ENCODE assay signal across 8 cellular contexts in the genomic region with DNA sequence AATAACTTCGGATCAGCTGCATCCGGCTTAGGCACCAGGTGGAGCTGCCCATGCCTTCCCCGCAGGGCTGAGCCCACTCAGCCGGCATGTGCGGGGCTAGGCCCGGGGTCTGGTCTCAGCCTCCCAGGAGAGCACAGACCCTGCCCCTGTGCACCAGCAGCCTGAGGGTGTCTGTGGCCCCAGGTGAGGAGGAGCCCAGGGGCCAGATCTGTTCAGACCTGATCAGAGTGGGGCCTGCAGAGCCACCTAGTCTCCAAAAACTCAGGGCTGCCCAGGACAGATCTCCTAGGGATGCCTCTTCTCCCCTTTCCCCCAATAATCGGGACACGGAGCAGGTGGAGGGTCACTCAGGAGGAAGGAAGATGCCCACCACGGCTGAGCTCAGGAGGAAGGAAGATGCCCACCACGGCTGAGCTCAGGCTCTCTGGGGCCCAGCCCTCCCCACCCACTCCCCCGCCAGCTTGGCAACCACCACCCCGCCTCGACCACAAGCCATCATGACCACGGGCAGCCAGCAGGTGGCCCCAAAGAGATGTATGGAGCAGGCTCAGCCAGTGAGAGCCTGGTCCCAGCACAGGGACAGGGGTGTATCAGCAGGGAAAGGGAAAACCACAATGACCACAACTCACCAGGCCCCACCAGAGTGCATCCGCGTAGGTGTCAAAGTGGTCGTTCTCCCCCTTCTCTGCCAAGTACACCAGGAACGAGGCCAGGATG. TPM values are rescaled to one million over a fixed set of nuclear protein-coding genes. Genes with fewer than 3 reads are reported as not detected.
DNase-seq lines count a peak whose midpoint lies in the region; ATAC-seq and TF ChIP-seq lines count a peak whose summit lies in the region.

No MANE protein-coding gene starts in this region.

- CTCF ChIA-PET in activated CD4-positive, alpha-beta T cell treated with anti-CD3 and anti-CD28 coated beads, Interleukin-2, amount 10 ng/mL, durations not matched to agents 7 days and 5 days (lab: Charles Lee), result interaction anchor here (0.5 to 1.4 kb wide), 5 partner anchors 10 to 707 kb away, joined by 3 read pairs; no protein-coding TSS in a partner anchor

- TF ChIP-seq CTCF in neural crest cell (conservative IDR thresholded peaks at IDR 0.05), result peak; percentile 52

- peak; percentile 46 to 56 for DNase-seq in NCI-H2081 (lab: John Stamatoyannopoulos, UW)
- no peak for DNase-seq in NCI-H2081 treated with DMSO at 0.1 percent for 48 hours (lab: John Stamatoyannopoulos, UW)
- DNase-seq in NCI-H1092 treated with DMSO at 0.1 percent for 48 hours (lab: John Stamatoyannopoulos, UW), result peak; percentile 25
- peak; percentile 53 for DNase-seq in activated CD4-positive, alpha-beta T cell treated with anti-CD3 and anti-CD28 coated beads, Interleukin-2, amount 10 ng/mL, durations not matched to agents 7 days and 5 days
- peak; percentile 65 for DNase-seq in ecto neural progenitor cell (ENCODE audit: low spot score)
- DNase-seq in neural crest cell (ENCODE audit: low read depth, low spot score), result peak; percentile 38
- no peak for DNase-seq in putamen (ENCODE audit: low spot score)

- POLR2A ChIA-PET in activated CD4-positive, alpha-beta T cell treated with anti-CD3 and anti-CD28 coated beads, Interleukin-2, amount 10 ng/mL, durations not matched to agents 7 days and 5 days (lab: Charles Lee), result no interaction called here

- no peak overlapping the region for H3K4me3 Mint-ChIP-seq in activated CD4-positive, alpha-beta T cell treated with anti-CD3 and anti-CD28 coated beads, Interleukin-2, amount 10 ng/mL, durations not matched to agents 7 days and 5 days
- H3K4me3 Mint-ChIP-seq in neural crest cell, result no peak overlapping the region

- peaks cover 4% of the 10 kb centered on the region for H3K9me3 Mint-ChIP-seq in activated CD4-positive, alpha-beta T cell treated with anti-CD3 and anti-CD28 coated beads, Interleukin-2, amount 10 ng/mL, durations not matched to agents 7 days and 5 days
- peaks cover 6% of the 10 kb centered on the region for H3K9me3 Mint-ChIP-seq in neural crest cell

- H3K4me1 Mint-ChIP-seq in activated CD4-positive, alpha-beta T cell treated with anti-CD3 and anti-CD28 coated beads, Interleukin-2, amount 10 ng/mL, durations not matched to agents 7 days and 5 days, result peaks cover 14% of the 10 kb centered on the region
- H3K4me1 Mint-ChIP-seq in neural crest cell, result peaks cover 8% of the 10 kb centered on the region

- H3K27ac Mint-ChIP-seq in activated CD4-positive, alpha-beta T cell treated with anti-CD3 and anti-CD28 coated beads, Interleukin-2, amount 10 ng/mL, durations not matched to agents 7 days and 5 days, result no peak overlapping the region
- no peak overlapping the region for H3K27ac Mint-ChIP-seq in neural crest cell (ENCODE audit: unreplicated experiment)

- no peak for ATAC-seq in GM21526 (IDR thresholded peaks at IDR 0.05; ENCODE audit: low FRiP score, unreplicated experiment)

- H3K27me3 Mint-ChIP-seq in activated CD4-positive, alpha-beta T cell treated with anti-CD3 and anti-CD28 coated beads, Interleukin-2, amount 10 ng/mL, durations not matched to agents 7 days and 5 days, result peaks cover 4% of the 10 kb centered on the region
- H3K27me3 Mint-ChIP-seq in neural crest cell (ENCODE audit: low read depth), result no peaks in the 10 kb centered on the region

- no peaks in the 10 kb centered on the region for H3K36me3 Mint-ChIP-seq in activated CD4-positive, alpha-beta T cell treated with anti-CD3 and anti-CD28 coated beads, Interleukin-2, amount 10 ng/mL, durations not matched to agents 7 days and 5 days (ENCODE audit: low read depth)
- peaks cover 5% of the 10 kb centered on the region for H3K36me3 Mint-ChIP-seq in neural crest cell (ENCODE audit: low read depth)

RNA-seq across cellular contexts. Expression of a gene that starts 30.5 kb away (rescaled TPM):
- total RNA-seq in activated CD4-positive, alpha-beta T cell treated with anti-CD3 and anti-CD28 coated beads, Interleukin-2, amount 10 ng/mL, durations not matched to agents 7 days and 5 days, result under 1 TPM; 0.10 to 0.12 TPM
- 143 and 157 TPM in 2 replicates for total RNA-seq in neural crest cell

RNA-seq across cellular contexts. Expression of a gene that starts 56.9 kb away (rescaled TPM):
- total RNA-seq in activated CD4-positive, alpha-beta T cell treated with anti-CD3 and anti-CD28 coated beads, Interleukin-2, amount 10 ng/mL, durations not matched to agents 7 days and 5 days, result under 1 TPM; 0.12 to 0.17 TPM
- 4.5 and 4.6 TPM in 2 replicates for total RNA-seq in neural crest cell

Comparison
In these comparisons a context has a peak if more than half of its experiments do, and no peak if none do; other contexts are left out.
1. DNase-seq: peak in NCI-H2081 (2 of 2), NCI-H1092 treated with DMSO at 0.1 percent for 48 hours (single experiment), activated CD4-positive, alpha-beta T cell treated with anti-CD3 and anti-CD28 coated beads, Interleukin-2, amount 10 ng/mL, durations not matched to agents 7 days and 5 days (single experiment), ecto neural progenitor cell (single experiment) and neural crest cell (single experiment); none in NCI-H2081 treated with DMSO at 0.1 percent for 48 hours (single experiment) and putamen (single experiment).
2. RNA of a gene that starts 30.5 kb away (total RNA-seq): 143 to 157 TPM in neural crest cell; 0.10 to 0.12 TPM in activated CD4-positive, alpha-beta T cell treated with anti-CD3 and anti-CD28 coated beads, Interleukin-2, amount 10 ng/mL, durations not matched to agents 7 days and 5 days; every median in the first group is over 100 times any median in the second.